Comparison of ENCODE assay signal across 7 cellular contexts in genomic region chr14:41913398-41913797, GRCh38.
"Had no signal": no experiment of that assay in that cellular context is flagged by ENCODE, and none has a peak within 500 bp of the region (broad histone marks: within the 10 kb centered on the region; RNA-seq: fewer than 3 reads in every experiment).

No MANE protein-coding gene starts in this region.

- ATAC-seq: GM23338 had no signal

- H3K4me2 ChIP-seq: GM23338 had no signal

- FAIRE-seq: H1, H54, HTR-8/SVneo had no signal

- H3K4me3 ChIP-seq: GM23338 had no signal

- H2AFZ ChIP-seq: GM23338 had no signal

- DNase-seq: H9, HCEC 1CT, KG1 had no signal
